Comparison of ENCODE assay signal across 8 cellular contexts in genomic region chr12:92134638-92135274, GRCh38. TPM values are rescaled to one million over a fixed set of nuclear protein-coding genes. Genes with fewer than 3 reads are reported as not detected.
A peak's percentile ranks its signal among the peaks of the same experiment; 100 is the strongest.
DNase-seq lines count a peak whose midpoint lies in the region; ATAC-seq and TF ChIP-seq lines count a peak whose summit lies in the region.

No MANE protein-coding gene starts in this region.

- TF ChIP-seq CTCF in astrocyte of the spinal cord (IDR thresholded peaks at IDR 0.05; ENCODE audit: low read depth, low read length) (no peak), nephron progenitor cell (IDR thresholded peaks at IDR 0.05) (no peak)

- intact Hi-C loops in CD4-positive, alpha-beta memory T cell (cut with micrococcal nuclease): loop anchor here (2.0 kb wide), 1 partner anchor 14 kb away; no protein-coding TSS in a partner anchor
- intact Hi-C loops in head of caudate nucleus (cut with DNase I): no loop called here

- whole genome bisulfite sequencing in neuronal stem cell (ENCODE audit: extremely low coverage in 2 of 2, insufficient read length in 2 of 2, insufficient replicate concordance in 1 of 2), 2 donors: no CpG with 5 or more reads among the region's 5 CpGs

- ATAC-seq in HG03025 (IDR thresholded peaks at IDR 0.05; ENCODE audit: low FRiP score, unreplicated experiment): no peak

- H2BK5ac ChIP-seq in neuronal stem cell (ENCODE audit: low read length): no peak overlapping the region

- DNase-seq in CD4-positive, alpha-beta memory T cell: no peak
- DNase-seq in astrocyte of the spinal cord (ENCODE audit: low read depth, low spot score) (peak; percentile 84), nephron progenitor cell (no peak), occipital lobe (lab: John Stamatoyannopoulos, UW) (no peak), head of caudate nucleus (no peak), neuronal stem cell (ENCODE audit: low spot score) (no peak)

- H4K8ac ChIP-seq in neuronal stem cell (ENCODE audit: low read depth, low read length): no peak overlapping the region

- no peaks in the 10 kb centered on the region for H3K36me3 ChIP-seq in CD4-positive, alpha-beta memory T cell (ENCODE audit: insufficient read depth, low read length)
- peaks cover 0 to 36% of the 10 kb centered on the region in 2 donors for H3K36me3 ChIP-seq in neuronal stem cell (replicated peaks in 1 of 2; ENCODE audit: control insufficient read depth in 2 of 2, insufficient read depth in 2 of 2, low read length in 2 of 2)

- no peaks in the 10 kb centered on the region for H3K27me3 Mint-ChIP-seq in CD4-positive, alpha-beta memory T cell
- H3K27me3 Mint-ChIP-seq in IgD-negative memory B cell (no peaks in the 10 kb centered on the region), nephron progenitor cell (ENCODE audit: low read depth, poor library complexity) (no peaks in the 10 kb centered on the region)

- no peak overlapping the region for H2BK120ac ChIP-seq in neuronal stem cell (ENCODE audit: low read depth, low read length)

- peaks cover 76% of the 10 kb centered on the region for H3K4me1 ChIP-seq in CD4-positive, alpha-beta memory T cell (ENCODE audit: insufficient read depth, low read length)
- H3K4me1 ChIP-seq in neuronal stem cell (ENCODE audit: control insufficient read depth in 2 of 2, insufficient read depth in 1 of 2, low read depth in 1 of 2, low read length in 2 of 2): peaks cover 5 to 23% of the 10 kb centered on the region in 2 donors

- H2BK12ac ChIP-seq in neuronal stem cell (ENCODE audit: low read length): no peak overlapping the region

- peak overlapping the region; percentile 78 to 99 (median 91) for H3K27ac Mint-ChIP-seq in CD4-positive, alpha-beta memory T cell
- H3K27ac Mint-ChIP-seq in IgD-negative memory B cell: peak overlapping the region; percentile 1 to 63 (median 55)
- peak overlapping the region; percentile 18 for H3K27ac Mint-ChIP-seq in nephron progenitor cell

- H2AK5ac ChIP-seq in neuronal stem cell (ENCODE audit: low read depth, low read length): no peak overlapping the region

- CTCF ChIA-PET in CD4-positive, alpha-beta memory T cell (lab: Charles Lee; ENCODE audit: partially characterized antibody): interaction anchor here (1.7 to 9.6 kb wide), 7 partner anchors 9 to 324 kb away, joined by 5 to 59 read pairs (median 22); partner anchors contain the start of gene BTG1

- H3K79me1 ChIP-seq in neuronal stem cell (ENCODE audit: low read depth, low read length): no peaks in the 10 kb centered on the region

- H3K9me3 ChIP-seq in CD4-positive, alpha-beta memory T cell (ENCODE audit: control insufficient read depth in 1 of 2, low read length in 2 of 2): no peaks in the 10 kb centered on the region
- peaks cover 0 to 4% of the 10 kb centered on the region in 2 donors for H3K9me3 ChIP-seq in neuronal stem cell (replicated peaks in 1 of 2; ENCODE audit: control insufficient read depth in 2 of 2, insufficient read depth in 1 of 2, low read depth in 1 of 2, low read length in 2 of 2)

- no peak overlapping the region for H2AFZ ChIP-seq in neuronal stem cell (ENCODE audit: low read length)

- peaks cover 58 to 79% (median 69%) of the 10 kb centered on the region in 4 donors for H3K4me1 Mint-ChIP-seq in CD4-positive, alpha-beta memory T cell
- peaks cover 55 to 84% (median 67%) of the 10 kb centered on the region in 3 donors for H3K4me1 Mint-ChIP-seq in IgD-negative memory B cell
- H3K4me1 Mint-ChIP-seq in nephron progenitor cell: peaks cover 80% of the 10 kb centered on the region

- H3K9me3 Mint-ChIP-seq in CD4-positive, alpha-beta memory T cell: peaks cover 0 to 4% (median 0%) of the 10 kb centered on the region in 8 donors
- no peaks in the 10 kb centered on the region for H3K9me3 Mint-ChIP-seq in IgD-negative memory B cell
- H3K9me3 Mint-ChIP-seq in nephron progenitor cell: no peaks in the 10 kb centered on the region

- H3K4me3 Mint-ChIP-seq in CD4-positive, alpha-beta memory T cell: peak overlapping the region; percentile 84 to 100 (median 95)
- peak overlapping the region; percentile 68 to 99 (median 83) for H3K4me3 Mint-ChIP-seq in IgD-negative memory B cell
- H3K4me3 Mint-ChIP-seq in nephron progenitor cell: no peak overlapping the region

- peak overlapping the region; percentile 23 to 34 for H3K4me3 ChIP-seq in CD4-positive, alpha-beta memory T cell (ENCODE audit: low read length in 2 of 2)
- H3K4me3 ChIP-seq in astrocyte of the spinal cord (ENCODE audit: low read depth, low read length): no peak overlapping the region
- H3K4me3 ChIP-seq in neuronal stem cell (ENCODE audit: low read length in 2 of 2): no peak overlapping the region

- H3K18ac ChIP-seq in neuronal stem cell (ENCODE audit: low read length): no peak overlapping the region

- in situ Hi-C loops in astrocyte of the spinal cord (cut with HindIII; ENCODE audit: low sequenced_read_pairs): no loop called here

- H4K91ac ChIP-seq in neuronal stem cell (ENCODE audit: low read depth, low read length, poor library complexity): no peak overlapping the region

- no peak overlapping the region for H2BK15ac ChIP-seq in neuronal stem cell (ENCODE audit: low read length)

- H3K4ac ChIP-seq in neuronal stem cell (ENCODE audit: low read length): no peak overlapping the region

- POLR2A ChIA-PET in CD4-positive, alpha-beta memory T cell (lab: Charles Lee; ENCODE audit: partially characterized antibody): interaction anchor here (0.6 to 12.1 kb wide), 33 partner anchors 9 to 459 kb away, joined by 3 to 441 read pairs (median 4); partner anchors contain the start of gene BTG1

- no peak overlapping the region for H3K14ac ChIP-seq in neuronal stem cell (ENCODE audit: low read length)

- peak overlapping the region; percentile 51 for H3K27ac ChIP-seq in CD4-positive, alpha-beta memory T cell (ENCODE audit: low read depth, low read length)
- no peak overlapping the region for H3K27ac ChIP-seq in neuronal stem cell (replicated peaks; ENCODE audit: low read length)

- no peak overlapping the region for H3K9ac ChIP-seq in neuronal stem cell (ENCODE audit: low read depth, low read length, poor library complexity)

- H3K23ac ChIP-seq in neuronal stem cell (ENCODE audit: low read depth, low read length, poor library complexity): no peak overlapping the region

- no peak overlapping the region for H3K4me2 ChIP-seq in neuronal stem cell (ENCODE audit: insufficient read depth, low read length, poor library complexity, severe bottlenecking)

- peaks cover 20 to 78% of the 10 kb centered on the region in 2 donors for H3K36me3 Mint-ChIP-seq in CD4-positive, alpha-beta memory T cell
- H3K36me3 Mint-ChIP-seq in IgD-negative memory B cell (peaks cover 4% of the 10 kb centered on the region), nephron progenitor cell (ENCODE audit: low read depth) (peaks cover 32% of the 10 kb centered on the region)

- H3K27me3 ChIP-seq in CD4-positive, alpha-beta memory T cell (ENCODE audit: insufficient read depth, low read length): no peaks in the 10 kb centered on the region
- H3K27me3 ChIP-seq in neuronal stem cell (ENCODE audit: control insufficient read depth in 3 of 3, insufficient read depth in 3 of 3, low read depth in 1 of 3, low read length in 3 of 3): no peaks in the 10 kb centered on the region

RNA-seq across cellular contexts. Expression of gene BTG1, which starts 10.9 kb away (rescaled TPM):
- 100 to 1,000 TPM; 431 to 469 TPM for total RNA-seq in CD4-positive, alpha-beta memory T cell
- 100 to 1,000 TPM; 339 to 765 TPM for polyA plus RNA-seq in CD4-positive, alpha-beta memory T cell
- polyA plus RNA-seq in IgD-negative memory B cell: 669 TPM
- total RNA-seq in occipital lobe: 22.8 TPM
- 44.8 TPM for polyA plus RNA-seq in neuronal stem cell (2013, experiment 1 of 2)
- 46.5 TPM for polyA plus RNA-seq in neuronal stem cell (2013, experiment 2 of 2)

Comparison
In these comparisons a context has a peak if more than half of its experiments do, and no peak if none do; other contexts are left out.
1. H3K4me3 ChIP-seq: peak in CD4-positive, alpha-beta memory T cell (2 of 2); none in astrocyte of the spinal cord (single experiment) and neuronal stem cell (0 of 2).
2. H3K27ac Mint-ChIP-seq: peak in every context shown above with its lines; median percentile 91 in CD4-positive, alpha-beta memory T cell; 55 in IgD-negative memory B cell; 18 in nephron progenitor cell.
3. RNA of gene BTG1, which starts 10.9 kb away (total RNA-seq): 431 to 469 TPM in CD4-positive, alpha-beta memory T cell; 22.8 TPM in occipital lobe (single experiment); every median in the first group is over 10 times any median in the second.